Comparison of ENCODE assay signal across 19 cellular contexts in the genomic region with DNA sequence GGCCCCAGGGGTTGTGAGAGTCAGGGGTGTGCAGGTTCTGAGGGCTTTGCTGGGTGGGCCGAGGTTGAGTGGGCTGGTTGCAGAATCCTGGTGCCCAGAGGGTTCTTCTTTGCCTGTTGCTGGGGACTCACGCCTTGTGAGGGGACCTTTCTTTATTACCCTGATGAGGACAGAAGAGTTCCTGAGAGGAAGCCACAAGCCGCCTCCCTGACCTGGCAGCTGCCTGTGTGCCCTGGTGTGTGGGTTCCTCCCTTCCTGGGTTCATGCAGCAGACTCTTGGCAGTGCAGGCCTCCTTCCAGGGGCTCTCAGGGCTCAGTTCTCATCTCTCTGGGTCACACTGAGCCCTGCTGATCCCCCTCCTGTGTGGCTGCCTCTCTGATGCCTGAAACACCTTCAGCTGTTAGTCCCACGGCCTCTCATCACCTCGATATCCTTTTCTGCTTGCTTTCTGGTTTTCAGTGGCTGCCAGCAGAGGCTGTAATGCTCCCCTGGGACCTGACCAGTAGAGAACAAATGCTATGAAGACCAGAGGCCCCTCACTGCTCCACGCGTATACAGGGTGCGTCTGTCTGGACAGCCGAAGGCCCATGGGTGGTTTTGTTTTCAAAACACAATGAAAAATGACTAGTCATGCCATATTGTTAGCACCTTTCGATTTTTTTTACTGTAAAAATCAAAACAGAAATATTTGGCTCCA.
DNase-seq lines count a peak whose midpoint lies in the region; ATAC-seq and TF ChIP-seq lines count a peak whose summit lies in the region.
"Had no signal": no experiment of that assay in that cellular context is flagged by ENCODE, and none has a peak within 500 bp of the region (broad histone marks: within the 10 kb centered on the region; RNA-seq: fewer than 3 reads in every experiment).

No MANE protein-coding gene starts in this region.

- no peaks in the 10 kb centered on the region for H3K27me3 Mint-ChIP-seq in activated T-helper 17 cell treated with anti-CD3 and anti-CD28 coated beads, Interleukin-2, amount 50 U/mL, for 72 hours
- H3K27me3 Mint-ChIP-seq in nephron progenitor cell (ENCODE audit: low read depth, poor library complexity): no peaks in the 10 kb centered on the region

- in situ Hi-C loops in KBM-7 (cut with MboI; ENCODE audit: low pct_unique_long_range_greater_than_20kb, low sequenced_read_pairs): no loop called here

- peak overlapping the region; percentile 59 for H3K4me3 Mint-ChIP-seq in activated T-helper 17 cell treated with anti-CD3 and anti-CD28 coated beads, Interleukin-2, amount 50 U/mL, for 72 hours
- H3K4me3 Mint-ChIP-seq in nephron progenitor cell: no peak overlapping the region
- H3K4me3 Mint-ChIP-seq: activated CD4-positive, alpha-beta T cell treated with anti-CD3 and anti-CD28 coated beads for 36 hours; activated naive CD8-positive, alpha-beta T cell treated with anti-CD3 and anti-CD28 coated beads, Interleukin-2, amount 50 U/mL, for 24 hours; neural progenitor cell; T-helper 1 cell treated with Interleukin-12 subunit alpha and Interleukin-12 subunit beta and Interleukin-4 antibody, amounts not matched to agents 30 μg/mL and 1 μg/mL, for 36 hours had no signal

- H3K9me3 Mint-ChIP-seq in activated T-helper 17 cell treated with anti-CD3 and anti-CD28 coated beads, Interleukin-2, amount 50 U/mL, for 72 hours: no peaks in the 10 kb centered on the region
- H3K9me3 Mint-ChIP-seq in nephron progenitor cell: no peaks in the 10 kb centered on the region
- H3K9me3 Mint-ChIP-seq: activated naive CD8-positive, alpha-beta T cell treated with anti-CD3 and anti-CD28 coated beads, Interleukin-2, amount 50 U/mL, for 24 hours; T-helper 1 cell treated with Interleukin-12 subunit alpha and Interleukin-12 subunit beta and Interleukin-4 antibody, amounts not matched to agents 30 μg/mL and 1 μg/mL, for 36 hours had no signal

- peak; percentile 50 for ATAC-seq in activated T-helper 17 cell treated with anti-CD3 and anti-CD28 coated beads, Interleukin-2, amount 50 U/mL, for 72 hours (replicated peaks)
- ATAC-seq in HG03432 (IDR thresholded peaks at IDR 0.05; ENCODE audit: unreplicated experiment) (no peak), GM18873 (IDR thresholded peaks at IDR 0.05; ENCODE audit: low FRiP score, unreplicated experiment) (no peak)
- ATAC-seq: activated CD4-positive, alpha-beta T cell treated with anti-CD3 and anti-CD28 coated beads for 36 hours; activated naive CD8-positive, alpha-beta T cell treated with anti-CD3 and anti-CD28 coated beads, Interleukin-2, amount 50 U/mL, for 24 hours had no signal

- H3K79me2 ChIP-seq in Karpas-422 (ENCODE audit: low read length): no peaks in the 10 kb centered on the region

- H3K4me2 ChIP-seq in Karpas-422 (ENCODE audit: low read depth, low read length, poor library complexity, severe bottlenecking): no peak overlapping the region
- H3K4me2 ChIP-seq: neural progenitor cell had no signal

- H3K27ac Mint-ChIP-seq in activated T-helper 17 cell treated with anti-CD3 and anti-CD28 coated beads, Interleukin-2, amount 50 U/mL, for 72 hours: peak overlapping the region; percentile 75
- peak overlapping the region; percentile 6 for H3K27ac Mint-ChIP-seq in nephron progenitor cell
- H3K27ac Mint-ChIP-seq: activated CD4-positive, alpha-beta T cell treated with anti-CD3 and anti-CD28 coated beads for 36 hours; T-helper 1 cell treated with Interleukin-12 subunit alpha and Interleukin-12 subunit beta and Interleukin-4 antibody, amounts not matched to agents 30 μg/mL and 1 μg/mL, for 36 hours had no signal

- no peaks in the 10 kb centered on the region for H4K20me1 ChIP-seq in Karpas-422 (ENCODE audit: insufficient read depth, low read depth, low read length)

- H3K4me1 ChIP-seq in Karpas-422 (ENCODE audit: low read length): no peaks in the 10 kb centered on the region
- H3K4me1 ChIP-seq: neural progenitor cell had no signal

- H3K27ac ChIP-seq in Karpas-422 (ENCODE audit: low read length): no peak overlapping the region
- H3K27ac ChIP-seq: C4-2B, neural progenitor cell, transverse colon had no signal

- H3K9me3 ChIP-seq in Karpas-422 (ENCODE audit: low read length): no peaks in the 10 kb centered on the region
- H3K9me3 ChIP-seq: MG63, transverse colon had no signal

- no peaks in the 10 kb centered on the region for H3K4me1 Mint-ChIP-seq in activated T-helper 17 cell treated with anti-CD3 and anti-CD28 coated beads, Interleukin-2, amount 50 U/mL, for 72 hours
- H3K4me1 Mint-ChIP-seq in nephron progenitor cell: peaks cover 37% of the 10 kb centered on the region
- H3K4me1 Mint-ChIP-seq: activated CD4-positive, alpha-beta T cell treated with anti-CD3 and anti-CD28 coated beads for 36 hours; activated naive CD8-positive, alpha-beta T cell treated with anti-CD3 and anti-CD28 coated beads, Interleukin-2, amount 50 U/mL, for 24 hours had no signal

- H3K36me3 Mint-ChIP-seq in activated T-helper 17 cell treated with anti-CD3 and anti-CD28 coated beads, Interleukin-2, amount 50 U/mL, for 72 hours (ENCODE audit: low read depth): no peaks in the 10 kb centered on the region
- H3K36me3 Mint-ChIP-seq in nephron progenitor cell (ENCODE audit: low read depth): no peaks in the 10 kb centered on the region

- no peaks in the 10 kb centered on the region for H3K36me3 ChIP-seq in Karpas-422 (ENCODE audit: insufficient read depth, low read length)
- H3K36me3 ChIP-seq: MG63, neural progenitor cell, transverse colon had no signal

- H2AFZ ChIP-seq in Karpas-422 (ENCODE audit: low read length): no peak overlapping the region
- H2AFZ ChIP-seq: neural progenitor cell had no signal

- no peak overlapping the region for H3K4me3 ChIP-seq in Karpas-422 (ENCODE audit: low read length)
- H3K4me3 ChIP-seq: MG63, neural progenitor cell, transverse colon had no signal

- no peak for TF ChIP-seq CTCF in nephron progenitor cell (IDR thresholded peaks at IDR 0.05)

- no peaks in the 10 kb centered on the region for H3K27me3 ChIP-seq in Karpas-422 (ENCODE audit: low read length)
- H3K27me3 ChIP-seq: MG63, neural progenitor cell, transverse colon had no signal

- no peak overlapping the region for H3K9ac ChIP-seq in Karpas-422 (ENCODE audit: low read length)
- H3K9ac ChIP-seq: neural progenitor cell had no signal

- peak; percentile 33 for DNase-seq in CMK (ENCODE audit: low read depth)
- peak; percentile 77 for DNase-seq in KBM-7
- no peak for DNase-seq in nephron progenitor cell
- no peak for DNase-seq in T-helper 1 cell
- no peak for DNase-seq in Karpas-422
- DNase-seq: activated CD4-positive, alpha-beta T cell treated with anti-CD3 and anti-CD28 coated beads for 36 hours; activated naive CD8-positive, alpha-beta T cell treated with anti-CD3 and anti-CD28 coated beads, Interleukin-2, amount 50 U/mL, for 24 hours; EL; MG63; NCI-H2081 treated with DMSO at 0.1 percent for 48 hours; NCI-H82; stimulated activated CD4-positive, alpha-beta T cell treated with anti-CD3 and anti-CD28 coated beads, Interleukin-4, amount 100 ng/mL, for 4 hours; transverse colon had no signal

- no peaks in the 10 kb centered on the region for H3K9me2 ChIP-seq in Karpas-422 (replicated peaks; ENCODE audit: insufficient read depth, low read length)

Comparison
In these comparisons a context has a peak if more than half of its experiments do, and no peak if none do; other contexts are left out.
1. DNase-seq: peak in CMK (single experiment) and KBM-7 (single experiment); none in nephron progenitor cell (single experiment), T-helper 1 cell (0 of 5) and Karpas-422 (single experiment).